Comparison of ENCODE assay signal across 1 cellular context in genomic region chr2:218569661-218570500, GRCh38.
TF ChIP-seq lines count a peak whose summit lies in the region.

No MANE protein-coding gene starts in this region.

TF ChIP-seq in IMR-90, 13 proteins besides CTCF, POLR2A, EP300 and RAD21 (continued from another document):
- TF ChIP-seq RFX5 (IDR thresholded peaks at IDR 0.05; ENCODE audit: low read depth, low read length) (no peak), NFE2L2 (IDR thresholded peaks at IDR 0.05; ENCODE audit: low read depth, low read length) (no peak), MAZ (IDR thresholded peaks at IDR 0.05; ENCODE audit: borderline replicate concordance, low read depth, low read length) (no peak), ELK1 (IDR thresholded peaks at IDR 0.05; ENCODE audit: borderline replicate concordance, low read depth, low read length) (no peak), RCOR1 (IDR thresholded peaks at IDR 0.05; ENCODE audit: insufficient replicate concordance, low read length) (no peak), BHLHE40 (IDR thresholded peaks at IDR 0.05; ENCODE audit: low read depth, low read length) (peak; percentile 25; the same call in 1 of the 2 replicates)
TF ChIP-seq in IMR-90: peak in this region for 3.
